ENCODE assay signal across 10 cellular contexts in genomic region chr4:28225005-28225404, GRCh38.
A peak's percentile ranks its signal among the peaks of the same experiment; 100 is the strongest.
DNase-seq lines count a peak whose midpoint lies in the region; ATAC-seq, FAIRE-seq and TF ChIP-seq lines count a peak whose summit lies in the region.
"Had no signal": no experiment of that assay in that cellular context is flagged by ENCODE, and none has a peak within 500 bp of the region (broad histone marks: within the 10 kb centered on the region; RNA-seq: fewer than 3 reads in every experiment).

No MANE protein-coding gene starts in this region.

- no peak for TF ChIP-seq POLR2A in endothelial cell of umbilical vein (IDR thresholded peaks at IDR 0.05; ENCODE audit: low read depth, low read length)
- no peak for TF ChIP-seq POLR2A in GM18505 (IDR thresholded peaks at IDR 0.05; ENCODE audit: borderline replicate concordance, extremely low read depth, insufficient read depth, insufficient read length)

- no peaks in the 10 kb centered on the region for H3K27me3 ChIP-seq in endothelial cell of umbilical vein (ENCODE audit: control insufficient read depth in 2 of 2, insufficient read depth in 2 of 2, low read length in 2 of 2)
- H3K27me3 ChIP-seq in CD4-positive, alpha-beta T cell (ENCODE audit: control insufficient read depth, insufficient read depth, low read length) = no peaks in the 10 kb centered on the region
- H3K27me3 ChIP-seq: gastrocnemius medialis had no signal

- no peaks in the 10 kb centered on the region for H3K4me1 ChIP-seq in endothelial cell of umbilical vein (ENCODE audit: control insufficient read depth, extremely low read depth, insufficient read depth, low read length)
- H3K4me1 ChIP-seq: gastrocnemius medialis had no signal

- H3K36me3 Mint-ChIP-seq in neural crest cell (ENCODE audit: low read depth) = no peaks in the 10 kb centered on the region
- H3K36me3 Mint-ChIP-seq in CD4-positive, alpha-beta T cell (ENCODE audit: low read depth) = no peaks in the 10 kb centered on the region
- H3K36me3 Mint-ChIP-seq: IgD-negative memory B cell had no signal

- H3K4me1 Mint-ChIP-seq in neural crest cell = peaks cover 27% of the 10 kb centered on the region
- no peaks in the 10 kb centered on the region for H3K4me1 Mint-ChIP-seq in CD4-positive, alpha-beta T cell (ENCODE audit: low read depth)

- H3K9me1 ChIP-seq in endothelial cell of umbilical vein (replicated peaks; ENCODE audit: control insufficient read depth, extremely low read depth, insufficient read depth, low read length) = no peaks in the 10 kb centered on the region

- ATAC-seq in CD4-positive, alpha-beta T cell (ENCODE audit: poor library complexity) = no peak
- ATAC-seq in GM18498 (IDR thresholded peaks at IDR 0.05; ENCODE audit: unreplicated experiment) (no peak), left colon (no peak), GM18505 (IDR thresholded peaks at IDR 0.05; ENCODE audit: unreplicated experiment) (no peak)
- ATAC-seq: gastrocnemius medialis had no signal

- DNase-seq in GM13977 (ENCODE audit: low spot score) (no peak), NCI-H774 (lab: John Stamatoyannopoulos, UW) (peak; percentile 39), endothelial cell of umbilical vein (ENCODE audit: low read depth, low spot score) (peak; percentile 57), neural crest cell (ENCODE audit: low read depth, low spot score) (no peak), left colon (no peak)
- DNase-seq in CD4-positive, alpha-beta T cell = no peak
- DNase-seq: gastrocnemius medialis had no signal

- in situ Hi-C loops in GM13977 (cut with MboI; ENCODE audit: low pct_unique_long_range_greater_than_20kb, low sequenced_read_pairs, unreplicated experiment) = no loop called here

- CTCF ChIA-PET in endothelial cell of umbilical vein (lab: Charles Lee) = interaction anchor here (1.0 to 1.8 kb wide), 5 partner anchors 12 to 854 kb away, joined by 4 to 6 read pairs (median 4); no protein-coding TSS in a partner anchor
- CTCF ChIA-PET in CD4-positive, alpha-beta T cell (lab: Charles Lee) = no interaction called here

- H3K4me3 Mint-ChIP-seq in neural crest cell = no peak overlapping the region
- H3K4me3 Mint-ChIP-seq in CD4-positive, alpha-beta T cell = no peak overlapping the region

- no peak overlapping the region for H3K4me2 ChIP-seq in endothelial cell of umbilical vein (ENCODE audit: insufficient read depth, low read length)

- no TSS peak for BruUV-seq in endothelial cell of umbilical vein (replicated peaks; lab: Mats Ljungman, UMichigan)

- POLR2A ChIA-PET in endothelial cell of umbilical vein (lab: Charles Lee) = no interaction called here
- POLR2A ChIA-PET in CD4-positive, alpha-beta T cell (lab: Charles Lee) = no interaction called here

- no peaks in the 10 kb centered on the region for H4K20me1 ChIP-seq in endothelial cell of umbilical vein (replicated peaks; ENCODE audit: control insufficient read depth, extremely low read depth, insufficient read depth, low read length)

- no peaks in the 10 kb centered on the region for H3K27me3 Mint-ChIP-seq in neural crest cell (ENCODE audit: low read depth)
- no peaks in the 10 kb centered on the region for H3K27me3 Mint-ChIP-seq in CD4-positive, alpha-beta T cell
- H3K27me3 Mint-ChIP-seq: IgD-negative memory B cell had no signal

- no peaks in the 10 kb centered on the region for H3K9me3 Mint-ChIP-seq in neural crest cell
- H3K9me3 Mint-ChIP-seq in CD4-positive, alpha-beta T cell = peaks cover 4% of the 10 kb centered on the region

- H3K36me3 ChIP-seq in endothelial cell of umbilical vein (ENCODE audit: control insufficient read depth in 2 of 2, extremely low read depth in 1 of 2, insufficient read depth in 2 of 2, low read length in 2 of 2) = no peaks in the 10 kb centered on the region
- H3K36me3 ChIP-seq: gastrocnemius medialis had no signal

- H3K79me2 ChIP-seq in endothelial cell of umbilical vein (ENCODE audit: control insufficient read depth, insufficient read depth, low read length) = no peaks in the 10 kb centered on the region

- H3K9ac ChIP-seq in endothelial cell of umbilical vein (replicated peaks; ENCODE audit: extremely low read depth, insufficient read depth, low read length) = no peak overlapping the region

- dilution Hi-C loops in endothelial cell of umbilical vein (cut with MboI; ENCODE audit: extremely low pct_ligation_motif_present, low sequenced_read_pairs) = no loop called here

- intact Hi-C loops in endothelial cell of umbilical vein (cut with micrococcal nuclease) = loop anchor here (1.0 to 10.0 kb wide), 3 partner anchors 380 to 856 kb away; no protein-coding TSS in a partner anchor
- intact Hi-C loops in CD4-positive, alpha-beta T cell (cut with DNase I, micrococcal nuclease) = no loop called here
- intact Hi-C loops in left colon (cut with DNase I, micrococcal nuclease) = no loop called here

- FAIRE-seq in endothelial cell of umbilical vein (lab: Jason Lieb, UNC) = no peak

- no peak overlapping the region for H3K4me3 ChIP-seq in endothelial cell of umbilical vein (replicated peaks in 1 of 3; ENCODE audit: insufficient read depth in 1 of 3, low read depth in 1 of 3, low read length in 3 of 3)
- H3K4me3 ChIP-seq: gastrocnemius medialis had no signal

- H2AFZ ChIP-seq in endothelial cell of umbilical vein (ENCODE audit: low read depth, low read length) = no peak overlapping the region

- no peaks in the 10 kb centered on the region for H3K9me3 ChIP-seq in endothelial cell of umbilical vein (replicated peaks; ENCODE audit: control insufficient read depth, insufficient read depth, low read length)
- H3K9me3 ChIP-seq in CD4-positive, alpha-beta T cell (ENCODE audit: control insufficient read depth, low read length) = no peaks in the 10 kb centered on the region
- H3K9me3 ChIP-seq: gastrocnemius medialis had no signal

- H3K27ac ChIP-seq in endothelial cell of umbilical vein (ENCODE audit: insufficient read depth, low read depth, low read length) = no peak overlapping the region
- H3K27ac ChIP-seq in CD4-positive, alpha-beta T cell (ENCODE audit: low read depth, low read length) = no peak overlapping the region
- H3K27ac ChIP-seq: gastrocnemius medialis had no signal

- TF ChIP-seq CTCF in GM13977 (IDR thresholded peaks at IDR 0.05; ENCODE audit: extremely low read depth, insufficient read depth, missing control alignments) (peak; percentile 40), endothelial cell of umbilical vein (IDR thresholded peaks at IDR 0.05; ENCODE audit: extremely low read depth in 1 of 2, insufficient read depth in 1 of 2, low read depth in 1 of 2, low read length in 2 of 2) (peak; percentile 15 to 43), neural crest cell (conservative IDR thresholded peaks at IDR 0.05) (peak; percentile 64)
- no peak for TF ChIP-seq CTCF in CD4-positive, alpha-beta T cell (IDR thresholded peaks at IDR 0.05)

- no peak overlapping the region for H3K27ac Mint-ChIP-seq in neural crest cell (ENCODE audit: unreplicated experiment)
- no peak overlapping the region for H3K27ac Mint-ChIP-seq in CD4-positive, alpha-beta T cell

TF ChIP-seq in endothelial cell of umbilical vein, 7 proteins besides CTCF, POLR2A, EP300 and RAD21:
- TF ChIP-seq POLR2AphosphoS5 (IDR thresholded peaks at IDR 0.05; ENCODE audit: insufficient read depth, low read depth, low read length) = no peak

Comparison
In these comparisons a context has a peak if more than half of its experiments do, and no peak if none do; other contexts are left out.
1. DNase-seq: peak in NCI-H774 (single experiment) and endothelial cell of umbilical vein (single experiment); none in GM13977 (single experiment), neural crest cell (single experiment), CD4-positive, alpha-beta T cell (0 of 10) and left colon (0 of 2).